16 cellular contexts compared by ENCODE assay signal in the genomic region with DNA sequence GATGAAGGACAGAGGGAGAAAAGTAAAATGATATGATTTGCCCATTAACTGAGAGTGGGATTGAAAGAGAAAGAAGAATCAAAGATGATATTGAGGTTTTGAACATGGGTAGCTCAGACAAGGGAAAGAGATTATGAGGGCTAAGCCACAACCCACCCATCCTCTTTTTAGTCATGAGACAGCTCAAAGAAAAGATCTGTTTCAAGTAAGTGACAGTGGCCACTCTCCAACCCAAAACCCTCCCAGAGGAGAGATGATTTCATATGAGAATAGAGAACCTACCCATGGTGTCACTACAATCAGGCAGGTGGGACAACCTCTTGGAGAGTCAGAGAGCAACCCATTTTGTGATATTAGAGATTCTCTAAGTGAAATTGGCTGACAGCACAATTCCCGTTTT. TPM values are rescaled to one million over a fixed set of nuclear protein-coding genes. Genes with fewer than 3 reads are reported as not detected.
DNase-seq lines count a peak whose midpoint lies in the region; ATAC-seq and TF ChIP-seq lines count a peak whose summit lies in the region.
"Had no signal": no experiment of that assay in that cellular context is flagged by ENCODE, and none has a peak within 500 bp of the region (broad histone marks: within the 10 kb centered on the region; RNA-seq: fewer than 3 reads in every experiment).

No MANE protein-coding gene starts in this region.

- peak; percentile 34 to 43 for DNase-seq in activated T-cell treated with anti-CD3 and anti-CD28 coated beads, Interleukin-2, amount 50 U/mL, for 72 hours
- no peak for DNase-seq in activated T-cell treated with anti-CD3 and anti-CD28 coated beads, Interleukin-2, amount 50 U/mL, for 4 hours
- peak; percentile 44 for DNase-seq in activated CD8-positive, alpha-beta T cell treated with anti-CD3 and anti-CD28 coated beads for 36 hours
- no peak for DNase-seq in stimulated activated effector memory CD8-positive, alpha-beta T cell treated with anti-CD3 and anti-CD28 coated beads, Interleukin-12 subunit alpha, Interleukin-12 subunit beta, amount 100 ng/mL, for 72 hours (ENCODE audit: low spot score in 2 of 2)
- no peak for DNase-seq in GM19238 (ENCODE audit: insufficient read length, low spot score)
- DNase-seq in cerebellar cortex (ENCODE audit: low spot score) = no peak
- DNase-seq: CD8-positive, alpha-beta T cell; COR-L47; DMS153; DMS79 treated with DMSO at 0.1 percent for 48 hours; EL; GOT3; H9 had no signal

- ATAC-seq in activated T-cell treated with anti-CD3 and anti-CD28 coated beads, Interleukin-2, amount 50 U/mL, for 72 hours (replicated peaks in 1 of 2) = peak; percentile 79 to 82
- ATAC-seq in activated T-cell treated with anti-CD3 and anti-CD28 coated beads, Interleukin-2, amount 50 U/mL, for 4 hours = no peak
- ATAC-seq in activated CD8-positive, alpha-beta T cell treated with anti-CD3 and anti-CD28 coated beads for 36 hours = peak; percentile 62
- peak; percentile 65 for ATAC-seq in activated T-helper 17 cell treated with anti-CD3 and anti-CD28 coated beads, Interleukin-2, amount 50 U/mL, for 72 hours (replicated peaks)
- ATAC-seq in stimulated activated effector memory CD8-positive, alpha-beta T cell treated with anti-CD3 and anti-CD28 coated beads, Interleukin-12 subunit alpha, Interleukin-12 subunit beta, amount 100 ng/mL, for 72 hours = peak; percentile 84
- ATAC-seq: A549; CD8-positive, alpha-beta T cell had no signal

- H3K27ac Mint-ChIP-seq in activated T-cell treated with anti-CD3 and anti-CD28 coated beads, Interleukin-2, amount 50 U/mL, for 72 hours = no peak overlapping the region
- H3K27ac Mint-ChIP-seq in activated CD8-positive, alpha-beta T cell treated with anti-CD3 and anti-CD28 coated beads for 36 hours = no peak overlapping the region
- H3K27ac Mint-ChIP-seq in activated T-helper 17 cell treated with anti-CD3 and anti-CD28 coated beads, Interleukin-2, amount 50 U/mL, for 72 hours = peak overlapping the region; percentile 26
- no peak overlapping the region for H3K27ac Mint-ChIP-seq in stimulated activated effector memory CD8-positive, alpha-beta T cell treated with anti-CD3 and anti-CD28 coated beads, Interleukin-12 subunit alpha, Interleukin-12 subunit beta, amount 100 ng/mL, for 72 hours
- H3K27ac Mint-ChIP-seq: CD8-positive, alpha-beta T cell; H9 had no signal

- intact Hi-C loops in activated CD8-positive, alpha-beta T cell treated with anti-CD3 and anti-CD28 coated beads for 36 hours (cut with micrococcal nuclease) = no loop called here

- H3K4me1 Mint-ChIP-seq in activated T-cell treated with anti-CD3 and anti-CD28 coated beads, Interleukin-2, amount 50 U/mL, for 72 hours (ENCODE audit: low read depth) = peaks cover 31% of the 10 kb centered on the region
- H3K4me1 Mint-ChIP-seq in activated T-cell treated with anti-CD3 and anti-CD28 coated beads, Interleukin-2, amount 50 U/mL, for 4 hours (ENCODE audit: low read depth) = no peaks in the 10 kb centered on the region
- H3K4me1 Mint-ChIP-seq in activated CD8-positive, alpha-beta T cell treated with anti-CD3 and anti-CD28 coated beads for 36 hours (ENCODE audit: low read depth) = peaks cover 10% of the 10 kb centered on the region
- H3K4me1 Mint-ChIP-seq in activated T-helper 17 cell treated with anti-CD3 and anti-CD28 coated beads, Interleukin-2, amount 50 U/mL, for 72 hours = no peaks in the 10 kb centered on the region
- peaks cover 7% of the 10 kb centered on the region for H3K4me1 Mint-ChIP-seq in stimulated activated effector memory CD8-positive, alpha-beta T cell treated with anti-CD3 and anti-CD28 coated beads, Interleukin-12 subunit alpha, Interleukin-12 subunit beta, amount 100 ng/mL, for 72 hours
- H3K4me1 Mint-ChIP-seq: CD14-positive monocyte had no signal

- peaks cover 0 to 2% of the 10 kb centered on the region in 2 donors for H3K9me3 Mint-ChIP-seq in activated T-cell treated with anti-CD3 and anti-CD28 coated beads, Interleukin-2, amount 50 U/mL, for 72 hours
- H3K9me3 Mint-ChIP-seq in activated T-cell treated with anti-CD3 and anti-CD28 coated beads, Interleukin-2, amount 50 U/mL, for 4 hours = peaks cover 16% of the 10 kb centered on the region
- H3K9me3 Mint-ChIP-seq in activated CD8-positive, alpha-beta T cell treated with anti-CD3 and anti-CD28 coated beads for 36 hours = peaks cover 3% of the 10 kb centered on the region
- H3K9me3 Mint-ChIP-seq in activated T-helper 17 cell treated with anti-CD3 and anti-CD28 coated beads, Interleukin-2, amount 50 U/mL, for 72 hours = peaks cover 5% of the 10 kb centered on the region
- no peaks in the 10 kb centered on the region for H3K9me3 Mint-ChIP-seq in stimulated activated effector memory CD8-positive, alpha-beta T cell treated with anti-CD3 and anti-CD28 coated beads, Interleukin-12 subunit alpha, Interleukin-12 subunit beta, amount 100 ng/mL, for 72 hours

- TF ChIP-seq CTCF in activated CD8-positive, alpha-beta T cell treated with anti-CD3 and anti-CD28 coated beads for 36 hours (IDR thresholded peaks at IDR 0.05) = no peak

- no peak overlapping the region for H3K4me3 Mint-ChIP-seq in activated T-cell treated with anti-CD3 and anti-CD28 coated beads, Interleukin-2, amount 50 U/mL, for 72 hours
- H3K4me3 Mint-ChIP-seq in activated T-cell treated with anti-CD3 and anti-CD28 coated beads, Interleukin-2, amount 50 U/mL, for 4 hours = no peak overlapping the region
- no peak overlapping the region for H3K4me3 Mint-ChIP-seq in activated CD8-positive, alpha-beta T cell treated with anti-CD3 and anti-CD28 coated beads for 36 hours
- no peak overlapping the region for H3K4me3 Mint-ChIP-seq in activated T-helper 17 cell treated with anti-CD3 and anti-CD28 coated beads, Interleukin-2, amount 50 U/mL, for 72 hours
- no peak overlapping the region for H3K4me3 Mint-ChIP-seq in stimulated activated effector memory CD8-positive, alpha-beta T cell treated with anti-CD3 and anti-CD28 coated beads, Interleukin-12 subunit alpha, Interleukin-12 subunit beta, amount 100 ng/mL, for 72 hours
- H3K4me3 Mint-ChIP-seq: CD8-positive, alpha-beta T cell; H9 had no signal

- POLR2A ChIA-PET in activated CD8-positive, alpha-beta T cell treated with anti-CD3 and anti-CD28 coated beads for 36 hours (lab: Charles Lee) = no interaction called here

- CTCF ChIA-PET in activated CD8-positive, alpha-beta T cell treated with anti-CD3 and anti-CD28 coated beads for 36 hours (lab: Charles Lee) = interaction anchor here (1.6 to 2.1 kb wide), 2 partner anchors 10 to 37 kb away, joined by 4 to 10 read pairs; no protein-coding TSS in a partner anchor

- H3K27me3 Mint-ChIP-seq in activated T-cell treated with anti-CD3 and anti-CD28 coated beads, Interleukin-2, amount 50 U/mL, for 72 hours (ENCODE audit: low read depth) = no peaks in the 10 kb centered on the region
- peaks cover 2% of the 10 kb centered on the region for H3K27me3 Mint-ChIP-seq in activated T-cell treated with anti-CD3 and anti-CD28 coated beads, Interleukin-2, amount 50 U/mL, for 4 hours (ENCODE audit: low read depth)
- no peaks in the 10 kb centered on the region for H3K27me3 Mint-ChIP-seq in activated CD8-positive, alpha-beta T cell treated with anti-CD3 and anti-CD28 coated beads for 36 hours
- peaks cover 8% of the 10 kb centered on the region for H3K27me3 Mint-ChIP-seq in activated T-helper 17 cell treated with anti-CD3 and anti-CD28 coated beads, Interleukin-2, amount 50 U/mL, for 72 hours

- H3K36me3 Mint-ChIP-seq in activated T-cell treated with anti-CD3 and anti-CD28 coated beads, Interleukin-2, amount 50 U/mL, for 72 hours (ENCODE audit: insufficient read depth in 2 of 2) = peaks cover 0 to 3% of the 10 kb centered on the region in 2 donors
- peaks cover 6% of the 10 kb centered on the region for H3K36me3 Mint-ChIP-seq in activated T-cell treated with anti-CD3 and anti-CD28 coated beads, Interleukin-2, amount 50 U/mL, for 4 hours (ENCODE audit: insufficient read depth)
- H3K36me3 Mint-ChIP-seq in activated CD8-positive, alpha-beta T cell treated with anti-CD3 and anti-CD28 coated beads for 36 hours (ENCODE audit: low read depth) = peaks cover 1% of the 10 kb centered on the region
- no peaks in the 10 kb centered on the region for H3K36me3 Mint-ChIP-seq in activated T-helper 17 cell treated with anti-CD3 and anti-CD28 coated beads, Interleukin-2, amount 50 U/mL, for 72 hours (ENCODE audit: low read depth)
- no peaks in the 10 kb centered on the region for H3K36me3 Mint-ChIP-seq in stimulated activated effector memory CD8-positive, alpha-beta T cell treated with anti-CD3 and anti-CD28 coated beads, Interleukin-12 subunit alpha, Interleukin-12 subunit beta, amount 100 ng/mL, for 72 hours
- H3K36me3 Mint-ChIP-seq: CD14-positive monocyte; CD8-positive, alpha-beta T cell had no signal

RNA-seq across cellular contexts. Expression of a gene that starts 32.2 kb away (rescaled TPM):
- total RNA-seq in activated T-cell treated with anti-CD3 and anti-CD28 coated beads, Interleukin-2, amount 50 U/mL, for 72 hours = 1 to 10 TPM in 1 of 2 donors, under 1 TPM in 1; 0.99 to 1.1 TPM
- total RNA-seq in activated T-cell treated with anti-CD3 and anti-CD28 coated beads, Interleukin-2, amount 50 U/mL, for 4 hours = under 1 TPM; 0.08 to 0.38 (median 0.08) TPM
- total RNA-seq in activated CD8-positive, alpha-beta T cell treated with anti-CD3 and anti-CD28 coated beads for 36 hours = under 1 TPM; 0.18 to 0.70 TPM
- total RNA-seq in activated T-helper 17 cell treated with anti-CD3 and anti-CD28 coated beads, Interleukin-2, amount 50 U/mL, for 72 hours = 1 to 10 TPM; 1.4 to 2.3 TPM

Comparison
In these comparisons a context has a peak if more than half of its experiments do, and no peak if none do; other contexts are left out.
1. ATAC-seq: peak in activated T-cell treated with anti-CD3 and anti-CD28 coated beads, Interleukin-2, amount 50 U/mL, for 72 hours (2 of 2), activated CD8-positive, alpha-beta T cell treated with anti-CD3 and anti-CD28 coated beads for 36 hours (single experiment), activated T-helper 17 cell treated with anti-CD3 and anti-CD28 coated beads, Interleukin-2, amount 50 U/mL, for 72 hours (single experiment) and stimulated activated effector memory CD8-positive, alpha-beta T cell treated with anti-CD3 and anti-CD28 coated beads, Interleukin-12 subunit alpha, Interleukin-12 subunit beta, amount 100 ng/mL, for 72 hours (single experiment); none in activated T-cell treated with anti-CD3 and anti-CD28 coated beads, Interleukin-2, amount 50 U/mL, for 4 hours (0 of 2).
2. DNase-seq: peak in activated T-cell treated with anti-CD3 and anti-CD28 coated beads, Interleukin-2, amount 50 U/mL, for 72 hours (2 of 2) and activated CD8-positive, alpha-beta T cell treated with anti-CD3 and anti-CD28 coated beads for 36 hours (single experiment); none in activated T-cell treated with anti-CD3 and anti-CD28 coated beads, Interleukin-2, amount 50 U/mL, for 4 hours (single experiment), stimulated activated effector memory CD8-positive, alpha-beta T cell treated with anti-CD3 and anti-CD28 coated beads, Interleukin-12 subunit alpha, Interleukin-12 subunit beta, amount 100 ng/mL, for 72 hours (0 of 2), GM19238 (single experiment) and cerebellar cortex (single experiment).